In genomic region chr1:9494936-9495758, GRCh38 we compare ENCODE assay signal across 1 cellular context.
TF ChIP-seq lines count a peak whose summit lies in the region.

No MANE protein-coding gene starts in this region.

TF ChIP-seq in HepG2, 621 proteins besides CTCF, POLR2A, EP300 and RAD21 (continued from another document and continues in another):
- TF ChIP-seq TFE3 (CRISPR knock-in tag; IDR thresholded peaks at IDR 0.05) (no peak), ZNF788 (CRISPR knock-in tag; IDR thresholded peaks at IDR 0.05; ENCODE audit: borderline replicate concordance) (no peak; the same call in 1 of the 2 replicates), POLR2AphosphoS2 (IDR thresholded peaks at IDR 0.05; ENCODE audit: low read depth, low read length) (no peak), ZNF180 (CRISPR knock-in tag; IDR thresholded peaks at IDR 0.05; ENCODE audit: borderline replicate concordance, low read depth) (no peak), HMGXB4 (CRISPR knock-in tag; IDR thresholded peaks at IDR 0.05; ENCODE audit: borderline replicate concordance in 1 of 2, low read depth in 1 of 2) (0 out of 4 replicates have a peak, but pooled peaks of 1 of the 2 experiments have one; percentile 62), KMT2A (CRISPR knock-in tag; IDR thresholded peaks at IDR 0.05) (0 out of 2 replicates have a peak, but pooled peaks have one; percentile 20), ZNF792 (CRISPR knock-in tag; IDR thresholded peaks at IDR 0.05) (no peak), RCOR2 (CRISPR knock-in tag; IDR thresholded peaks at IDR 0.05) (no peak), SMAD1 (CRISPR knock-in tag; IDR thresholded peaks at IDR 0.05; ENCODE audit: borderline replicate concordance, low read depth) (no peak), ZNF883 (CRISPR knock-in tag; IDR thresholded peaks at IDR 0.05; ENCODE audit: not compliant biosample characterization) (peak; percentile 71), ZNF790 (CRISPR knock-in tag; IDR thresholded peaks at IDR 0.05; ENCODE audit: borderline replicate concordance) (no peak), BORCS8-MEF2B (CRISPR knock-in tag; IDR thresholded peaks at IDR 0.05) (0 out of 2 replicates have a peak, but pooled peaks have one; percentile 36), XBP1 (CRISPR knock-in tag; IDR thresholded peaks at IDR 0.05) (no peak), ZNF749 (CRISPR knock-in tag; IDR thresholded peaks at IDR 0.05; ENCODE audit: borderline replicate concordance) (no peak), NR2C2 (CRISPR knock-in tag; IDR thresholded peaks at IDR 0.05; ENCODE audit: borderline replicate concordance) (no peak), SIX4 (CRISPR knock-in tag; IDR thresholded peaks at IDR 0.05) (no peak), ZNF614 (CRISPR knock-in tag; IDR thresholded peaks at IDR 0.05; ENCODE audit: borderline replicate concordance) (no peak), NFE2L2 (IDR thresholded peaks at IDR 0.05; ENCODE audit: low read length) (no peak), HNRNPUL1 (IDR thresholded peaks at IDR 0.05; ENCODE audit: low read depth, low read length) (no peak), ZFYVE20 (CRISPR knock-in tag; IDR thresholded peaks at IDR 0.05; ENCODE audit: borderline replicate concordance, low read depth) (no peak), RBM39 (IDR thresholded peaks at IDR 0.05; ENCODE audit: low read depth, low read length, poor library complexity, severe bottlenecking) (no peak), ZNF383 (CRISPR knock-in tag; IDR thresholded peaks at IDR 0.05; ENCODE audit: borderline replicate concordance) (no peak), ZNF75D (CRISPR knock-in tag; IDR thresholded peaks at IDR 0.05; ENCODE audit: borderline replicate concordance) (no peak), MYPOP (CRISPR knock-in tag; IDR thresholded peaks at IDR 0.05) (no peak), ZSCAN21 (CRISPR knock-in tag; IDR thresholded peaks at IDR 0.05; ENCODE audit: borderline replicate concordance) (no peak), ZNF496 (CRISPR knock-in tag; IDR thresholded peaks at IDR 0.05; ENCODE audit: insufficient replicate concordance) (no peak), ZNF687 (CRISPR knock-in tag; IDR thresholded peaks at IDR 0.05) (peak; percentile 94), RARG (CRISPR knock-in tag; IDR thresholded peaks at IDR 0.05; ENCODE audit: low read depth) (no peak), CCDC6 (CRISPR knock-in tag; IDR thresholded peaks at IDR 0.05) (no peak), SCMH1 (CRISPR knock-in tag; IDR thresholded peaks at IDR 0.05; ENCODE audit: borderline replicate concordance) (no peak), ZNF281 (CRISPR knock-in tag; IDR thresholded peaks at IDR 0.05; ENCODE audit: borderline replicate concordance) (no peak), TCF7L2 (IDR thresholded peaks at IDR 0.05; ENCODE audit: low read depth, low read length) (no peak), HOXA3 (CRISPR knock-in tag; IDR thresholded peaks at IDR 0.05) (peak; percentile 92), ARID3A (IDR thresholded peaks at IDR 0.05; ENCODE audit: low read depth, low read length) (no peak), ZFP82 (CRISPR knock-in tag; IDR thresholded peaks at IDR 0.05; ENCODE audit: borderline replicate concordance) (no peak), TARDBP (CRISPR knock-in tag; IDR thresholded peaks at IDR 0.05) (no peak), ZC3H13 (CRISPR knock-in tag; IDR thresholded peaks at IDR 0.05) (no peak), KLF13 (CRISPR knock-in tag; IDR thresholded peaks at IDR 0.05) (no peak), MIER3 (CRISPR knock-in tag; IDR thresholded peaks at IDR 0.05; ENCODE audit: borderline replicate concordance) (no peak; the same call in 1 of the 2 replicates), ZBTB37 (CRISPR knock-in tag; IDR thresholded peaks at IDR 0.05) (no peak), ZNF709 (CRISPR knock-in tag; IDR thresholded peaks at IDR 0.05) (no peak), ARNT2 (CRISPR knock-in tag; IDR thresholded peaks at IDR 0.05; ENCODE audit: low read depth) (0 out of 2 replicates have a peak, but pooled peaks have one; percentile 53), RAD51 (IDR thresholded peaks at IDR 0.05; ENCODE audit: borderline replicate concordance) (no peak), ZNF605 (CRISPR knock-in tag; IDR thresholded peaks at IDR 0.05) (no peak), ZNF20 (CRISPR knock-in tag; IDR thresholded peaks at IDR 0.05) (no peak), PPARG (CRISPR knock-in tag; conservative IDR thresholded peaks at IDR 0.05) (0 out of 2 replicates have a peak, but pooled peaks have one; percentile 32), ZSCAN30 (CRISPR knock-in tag; IDR thresholded peaks at IDR 0.05) (no peak), JARID2 (CRISPR knock-in tag; IDR thresholded peaks at IDR 0.05; ENCODE audit: insufficient replicate concordance) (no peak), ZFY (CRISPR knock-in tag; IDR thresholded peaks at IDR 0.05) (peak; percentile 15; the same call in 1 of the 2 replicates), ZFAT (CRISPR knock-in tag; conservative IDR thresholded peaks at IDR 0.05) (no peak), SETDB1 (CRISPR knock-in tag; IDR thresholded peaks at IDR 0.05; ENCODE audit: borderline replicate concordance) (no peak), NR1H2 (CRISPR knock-in tag; IDR thresholded peaks at IDR 0.05; ENCODE audit: borderline replicate concordance, low read depth) (no peak), MIXL1 (CRISPR knock-in tag; IDR thresholded peaks at IDR 0.05) (no peak), ZNF101 (CRISPR knock-in tag; IDR thresholded peaks at IDR 0.05; ENCODE audit: borderline replicate concordance, low read depth) (no peak), ZNF652 (CRISPR knock-in tag; IDR thresholded peaks at IDR 0.05; ENCODE audit: borderline replicate concordance, low read depth) (no peak), NFYB (CRISPR knock-in tag; IDR thresholded peaks at IDR 0.05) (no peak), TEAD3 (CRISPR knock-in tag; optimal IDR thresholded peaks at IDR 0.05; ENCODE audit: borderline replicate concordance) (no peak), PAF1 (CRISPR knock-in tag; IDR thresholded peaks at IDR 0.05) (no peak), SNAPC5 (CRISPR knock-in tag; IDR thresholded peaks at IDR 0.05; ENCODE audit: borderline replicate concordance) (no peak), ZNF34 (CRISPR knock-in tag; IDR thresholded peaks at IDR 0.05; ENCODE audit: borderline replicate concordance) (no peak), ZNF451 (CRISPR knock-in tag; IDR thresholded peaks at IDR 0.05) (0 out of 2 replicates have a peak, but pooled peaks have one; percentile 46), TCF12 (IDR thresholded peaks at IDR 0.05) (no peak), TCF12 (CRISPR knock-in tag; IDR thresholded peaks at IDR 0.05) (no peak)
